Comparison of ENCODE assay signal across 1 cellular context in the genomic region with DNA sequence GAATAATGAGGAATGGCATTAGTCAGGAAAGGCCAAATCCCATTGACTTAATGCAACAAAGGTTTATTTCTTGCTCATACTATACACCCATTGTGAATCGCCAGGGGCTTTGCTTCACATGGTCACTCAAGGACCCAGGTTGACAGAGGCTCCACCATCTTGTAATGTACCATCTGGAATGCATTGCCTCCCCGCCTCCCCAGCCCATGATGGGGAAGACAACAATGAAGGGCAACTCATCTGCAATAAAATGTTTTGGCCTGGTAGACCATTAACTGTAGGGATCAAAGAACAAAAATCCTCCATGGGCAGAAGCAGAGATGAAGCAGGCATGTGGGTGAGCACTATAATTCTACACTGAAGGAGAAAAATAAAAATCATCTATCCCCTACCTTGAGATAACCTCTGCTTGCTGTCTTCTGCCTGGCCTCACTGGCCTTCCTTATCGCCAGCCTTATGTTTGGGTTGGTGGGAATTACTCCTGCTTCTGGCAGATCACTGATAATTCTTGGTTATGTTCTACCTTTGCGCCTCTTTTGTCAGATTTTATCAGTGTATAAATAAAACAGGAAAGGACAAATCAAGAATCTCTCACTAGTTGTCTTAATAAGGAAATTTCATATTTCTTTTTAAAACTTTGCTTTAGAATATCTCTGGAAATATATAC.
TF ChIP-seq lines count a peak whose summit lies in the region.

No MANE protein-coding gene starts in this region.

TF ChIP-seq in K562, 482 proteins besides CTCF, POLR2A, EP300 and RAD21 (continued from another document):
- TF ChIP-seq, protein P1, sequence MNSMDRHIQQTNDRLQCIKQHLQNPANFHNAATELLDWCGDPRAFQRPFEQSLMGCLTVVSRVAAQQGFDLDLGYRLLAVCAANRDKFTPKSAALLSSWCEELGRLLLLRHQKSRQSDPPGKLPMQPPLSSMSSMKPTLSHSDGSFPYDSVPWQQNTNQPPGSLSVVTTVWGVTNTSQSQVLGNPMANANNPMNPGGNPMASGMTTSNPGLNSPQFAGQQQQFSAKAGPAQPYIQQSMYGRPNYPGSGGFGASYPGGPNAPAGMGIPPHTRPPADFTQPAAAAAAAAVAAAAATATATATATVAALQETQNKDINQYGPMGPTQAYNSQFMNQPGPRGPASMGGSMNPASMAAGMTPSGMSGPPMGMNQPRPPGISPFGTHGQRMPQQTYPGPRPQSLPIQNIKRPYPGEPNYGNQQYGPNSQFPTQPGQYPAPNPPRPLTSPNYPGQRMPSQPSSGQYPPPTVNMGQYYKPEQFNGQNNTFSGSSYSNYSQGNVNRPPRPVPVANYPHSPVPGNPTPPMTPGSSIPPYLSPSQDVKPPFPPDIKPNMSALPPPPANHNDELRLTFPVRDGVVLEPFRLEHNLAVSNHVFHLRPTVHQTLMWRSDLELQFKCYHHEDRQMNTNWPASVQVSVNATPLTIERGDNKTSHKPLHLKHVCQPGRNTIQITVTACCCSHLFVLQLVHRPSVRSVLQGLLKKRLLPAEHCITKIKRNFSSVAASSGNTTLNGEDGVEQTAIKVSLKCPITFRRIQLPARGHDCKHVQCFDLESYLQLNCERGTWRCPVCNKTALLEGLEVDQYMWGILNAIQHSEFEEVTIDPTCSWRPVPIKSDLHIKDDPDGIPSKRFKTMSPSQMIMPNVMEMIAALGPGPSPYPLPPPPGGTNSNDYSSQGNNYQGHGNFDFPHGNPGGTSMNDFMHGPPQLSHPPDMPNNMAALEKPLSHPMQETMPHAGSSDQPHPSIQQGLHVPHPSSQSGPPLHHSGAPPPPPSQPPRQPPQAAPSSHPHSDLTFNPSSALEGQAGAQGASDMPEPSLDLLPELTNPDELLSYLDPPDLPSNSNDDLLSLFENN (IDR thresholded peaks at IDR 0.05; ENCODE audit: low read depth in 2 of 2, low read length in 2 of 2) = 0 out of 4 replicates have a peak, but pooled peaks of 1 of the 2 experiments have one; percentile 30
- TF ChIP-seq, protein P2, sequence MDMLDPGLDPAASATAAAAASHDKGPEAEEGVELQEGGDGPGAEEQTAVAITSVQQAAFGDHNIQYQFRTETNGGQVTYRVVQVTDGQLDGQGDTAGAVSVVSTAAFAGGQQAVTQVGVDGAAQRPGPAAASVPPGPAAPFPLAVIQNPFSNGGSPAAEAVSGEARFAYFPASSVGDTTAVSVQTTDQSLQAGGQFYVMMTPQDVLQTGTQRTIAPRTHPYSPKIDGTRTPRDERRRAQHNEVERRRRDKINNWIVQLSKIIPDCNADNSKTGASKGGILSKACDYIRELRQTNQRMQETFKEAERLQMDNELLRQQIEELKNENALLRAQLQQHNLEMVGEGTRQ (CRISPR knock-in tag; IDR thresholded peaks at IDR 0.05) = no peak
- TF ChIP-seq TAL1 (IDR thresholded peaks at IDR 0.05) (peak; percentile 45; the same call in 1 of the 2 replicates), MCM3 (IDR thresholded peaks at IDR 0.05) (no peak), WHSC1 (IDR thresholded peaks at IDR 0.05; ENCODE audit: low read length) (no peak), SP2 (IDR thresholded peaks at IDR 0.05; ENCODE audit: extremely low read depth, low read depth, low read length, poor library complexity, severe bottlenecking) (no peak), PHF21A (IDR thresholded peaks at IDR 0.05; ENCODE audit: borderline replicate concordance, low read depth) (no peak), L3MBTL2 (IDR thresholded peaks at IDR 0.05) (no peak), ZNF436 (CRISPR knock-in tag; IDR thresholded peaks at IDR 0.05) (no peak)
- TF ChIP-seq, protein P3, sequence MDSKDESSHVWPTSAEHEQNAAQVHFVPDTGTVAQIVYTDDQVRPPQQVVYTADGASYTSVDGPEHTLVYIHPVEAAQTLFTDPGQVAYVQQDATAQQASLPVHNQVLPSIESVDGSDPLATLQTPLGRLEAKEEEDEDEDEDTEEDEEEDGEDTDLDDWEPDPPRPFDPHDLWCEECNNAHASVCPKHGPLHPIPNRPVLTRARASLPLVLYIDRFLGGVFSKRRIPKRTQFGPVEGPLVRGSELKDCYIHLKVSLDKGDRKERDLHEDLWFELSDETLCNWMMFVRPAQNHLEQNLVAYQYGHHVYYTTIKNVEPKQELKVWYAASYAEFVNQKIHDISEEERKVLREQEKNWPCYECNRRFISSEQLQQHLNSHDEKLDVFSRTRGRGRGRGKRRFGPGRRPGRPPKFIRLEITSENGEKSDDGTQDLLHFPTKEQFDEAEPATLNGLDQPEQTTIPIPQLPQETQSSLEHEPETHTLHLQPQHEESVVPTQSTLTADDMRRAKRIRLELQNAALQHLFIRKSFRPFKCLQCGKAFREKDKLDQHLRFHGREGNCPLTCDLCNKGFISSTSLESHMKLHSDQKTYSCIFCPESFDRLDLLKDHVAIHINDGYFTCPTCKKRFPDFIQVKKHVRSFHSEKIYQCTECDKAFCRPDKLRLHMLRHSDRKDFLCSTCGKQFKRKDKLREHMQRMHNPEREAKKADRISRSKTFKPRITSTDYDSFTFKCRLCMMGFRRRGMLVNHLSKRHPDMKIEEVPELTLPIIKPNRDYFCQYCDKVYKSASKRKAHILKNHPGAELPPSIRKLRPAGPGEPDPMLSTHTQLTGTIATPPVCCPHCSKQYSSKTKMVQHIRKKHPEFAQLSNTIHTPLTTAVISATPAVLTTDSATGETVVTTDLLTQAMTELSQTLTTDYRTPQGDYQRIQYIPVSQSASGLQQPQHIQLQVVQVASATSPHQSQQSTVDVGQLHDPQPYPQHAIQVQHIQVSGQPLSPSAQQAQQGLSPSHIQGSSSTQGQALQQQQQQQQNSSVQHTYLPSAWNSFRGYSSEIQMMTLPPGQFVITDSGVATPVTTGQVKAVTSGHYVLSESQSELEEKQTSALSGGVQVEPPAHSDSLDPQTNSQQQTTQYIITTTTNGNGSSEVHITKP (IDR thresholded peaks at IDR 0.05; ENCODE audit: partially characterized antibody) = no peak
- TF ChIP-seq, protein P4, sequence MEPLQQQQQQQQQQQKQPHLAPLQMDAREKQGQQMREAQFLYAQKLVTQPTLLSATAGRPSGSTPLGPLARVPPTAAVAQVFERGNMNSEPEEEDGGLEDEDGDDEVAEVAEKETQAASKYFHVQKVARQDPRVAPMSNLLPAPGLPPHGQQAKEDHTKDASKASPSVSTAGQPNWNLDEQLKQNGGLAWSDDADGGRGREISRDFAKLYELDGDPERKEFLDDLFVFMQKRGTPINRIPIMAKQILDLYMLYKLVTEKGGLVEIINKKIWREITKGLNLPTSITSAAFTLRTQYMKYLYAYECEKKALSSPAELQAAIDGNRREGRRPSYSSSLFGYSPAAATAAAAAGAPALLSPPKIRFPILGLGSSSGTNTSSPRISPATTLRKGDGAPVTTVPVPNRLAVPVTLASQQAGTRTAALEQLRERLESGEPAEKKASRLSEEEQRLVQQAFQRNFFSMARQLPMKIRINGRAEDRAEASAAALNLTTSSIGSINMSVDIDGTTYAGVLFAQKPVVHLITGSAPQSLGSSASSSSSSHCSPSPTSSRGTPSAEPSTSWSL (CRISPR knock-in tag; IDR thresholded peaks at IDR 0.05; ENCODE audit: borderline replicate concordance) = no peak
- TF ChIP-seq, protein P5, sequence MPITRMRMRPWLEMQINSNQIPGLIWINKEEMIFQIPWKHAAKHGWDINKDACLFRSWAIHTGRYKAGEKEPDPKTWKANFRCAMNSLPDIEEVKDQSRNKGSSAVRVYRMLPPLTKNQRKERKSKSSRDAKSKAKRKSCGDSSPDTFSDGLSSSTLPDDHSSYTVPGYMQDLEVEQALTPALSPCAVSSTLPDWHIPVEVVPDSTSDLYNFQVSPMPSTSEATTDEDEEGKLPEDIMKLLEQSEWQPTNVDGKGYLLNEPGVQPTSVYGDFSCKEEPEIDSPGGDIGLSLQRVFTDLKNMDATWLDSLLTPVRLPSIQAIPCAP (CRISPR knock-in tag; IDR thresholded peaks at IDR 0.05; ENCODE audit: borderline replicate concordance) = no peak
- TF ChIP-seq, protein P6, sequence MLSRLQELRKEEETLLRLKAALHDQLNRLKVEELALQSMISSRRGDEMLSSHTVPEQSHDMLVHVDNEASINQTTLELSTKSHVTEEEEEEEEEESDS (CRISPR knock-in tag; IDR thresholded peaks at IDR 0.05) = no peak
- TF ChIP-seq, protein P7, sequence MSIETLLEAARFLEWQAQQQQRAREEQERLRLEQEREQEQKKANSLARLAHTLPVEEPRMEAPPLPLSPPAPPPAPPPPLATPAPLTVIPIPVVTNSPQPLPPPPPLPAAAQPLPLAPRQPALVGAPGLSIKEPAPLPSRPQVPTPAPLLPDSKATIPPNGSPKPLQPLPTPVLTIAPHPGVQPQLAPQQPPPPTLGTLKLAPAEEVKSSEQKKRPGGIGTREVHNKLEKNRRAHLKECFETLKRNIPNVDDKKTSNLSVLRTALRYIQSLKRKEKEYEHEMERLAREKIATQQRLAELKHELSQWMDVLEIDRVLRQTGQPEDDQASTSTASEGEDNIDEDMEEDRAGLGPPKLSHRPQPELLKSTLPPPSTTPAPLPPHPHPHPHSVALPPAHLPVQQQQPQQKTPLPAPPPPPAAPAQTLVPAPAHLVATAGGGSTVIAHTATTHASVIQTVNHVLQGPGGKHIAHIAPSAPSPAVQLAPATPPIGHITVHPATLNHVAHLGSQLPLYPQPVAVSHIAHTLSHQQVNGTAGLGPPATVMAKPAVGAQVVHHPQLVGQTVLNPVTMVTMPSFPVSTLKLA (conservative IDR thresholded peaks at IDR 0.05) = no peak
TF ChIP-seq in K562: peak in this region for 15.
